Comparison of ENCODE assay signal across 1 cellular context in genomic region chr22:37884420-37884819, GRCh38.
TF ChIP-seq lines count a peak whose summit lies in the region.

No MANE protein-coding gene starts in this region.

TF ChIP-seq in GM12878, 131 proteins besides CTCF, POLR2A, EP300 and RAD21:
- no peak for TF ChIP-seq CBX3 (IDR thresholded peaks at IDR 0.05; ENCODE audit: borderline replicate concordance, low read depth)
- TF ChIP-seq HSF1 (IDR thresholded peaks at IDR 0.05; ENCODE audit: low read depth, low read length): no peak
- no peak for TF ChIP-seq ASH2L (IDR thresholded peaks at IDR 0.05; ENCODE audit: borderline replicate concordance, low read depth)
- no peak for TF ChIP-seq ZBED1 (IDR thresholded peaks at IDR 0.05; ENCODE audit: borderline replicate concordance)
- TF ChIP-seq PML (IDR thresholded peaks at IDR 0.05; ENCODE audit: low read length): no peak
- TF ChIP-seq STAT1 (conservative IDR thresholded peaks at IDR 0.05): no peak
- TF ChIP-seq PKNOX1 (IDR thresholded peaks at IDR 0.05): no peak
- TF ChIP-seq KDM1A (IDR thresholded peaks at IDR 0.05; ENCODE audit: borderline replicate concordance): no peak
- no peak for TF ChIP-seq BCLAF1 (IDR thresholded peaks at IDR 0.05)
- TF ChIP-seq PAX8 (IDR thresholded peaks at IDR 0.05): no peak
- no peak for TF ChIP-seq PRDM15 (CRISPR knock-in tag; IDR thresholded peaks at IDR 0.05)
- TF ChIP-seq RB1 (IDR thresholded peaks at IDR 0.05; ENCODE audit: borderline replicate concordance): no peak
- TF ChIP-seq IRF3 (IDR thresholded peaks at IDR 0.05): no peak
- TF ChIP-seq MEF2B (IDR thresholded peaks at IDR 0.05; ENCODE audit: partially characterized antibody, poor library complexity, severe bottlenecking): no peak
- no peak for TF ChIP-seq E2F8 (IDR thresholded peaks at IDR 0.05; ENCODE audit: low read depth, partially characterized antibody)
- TF ChIP-seq CEBPB (IDR thresholded peaks at IDR 0.05; ENCODE audit: borderline replicate concordance in 1 of 2, low read depth in 2 of 2, low read length in 2 of 2): no peak
- TF ChIP-seq REST (IDR thresholded peaks at IDR 0.05; ENCODE audit: low read depth, low read length): no peak
- no peak for TF ChIP-seq MYB (IDR thresholded peaks at IDR 0.05; ENCODE audit: borderline replicate concordance, low read depth, low read length)
- no peak for TF ChIP-seq NKRF (conservative IDR thresholded peaks at IDR 0.05)
- no peak for TF ChIP-seq TAF1 (IDR thresholded peaks at IDR 0.05; ENCODE audit: borderline replicate concordance, low read depth, low read length)
